ENCODE assay signal across 1 cellular context in genomic region chr20:37529214-37529967, GRCh38.
TF ChIP-seq lines count a peak whose summit lies in the region.

No MANE protein-coding gene starts in this region.

TF ChIP-seq in HepG2, 621 proteins besides CTCF, POLR2A, EP300 and RAD21 (continued from another document):
- TF ChIP-seq, protein P1, sequence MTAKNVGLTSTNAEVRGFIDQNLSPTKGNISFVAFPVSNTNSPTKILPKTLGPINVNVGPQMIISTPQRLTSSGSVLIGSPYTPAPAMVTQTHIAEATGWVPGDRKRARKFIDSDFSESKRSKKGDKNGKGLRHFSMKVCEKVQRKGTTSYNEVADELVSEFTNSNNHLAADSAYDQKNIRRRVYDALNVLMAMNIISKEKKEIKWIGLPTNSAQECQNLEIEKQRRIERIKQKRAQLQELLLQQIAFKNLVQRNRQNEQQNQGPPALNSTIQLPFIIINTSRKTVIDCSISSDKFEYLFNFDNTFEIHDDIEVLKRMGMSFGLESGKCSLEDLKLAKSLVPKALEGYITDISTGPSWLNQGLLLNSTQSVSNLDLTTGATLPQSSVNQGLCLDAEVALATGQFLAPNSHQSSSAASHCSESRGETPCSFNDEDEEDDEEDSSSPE (CRISPR knock-in tag; IDR thresholded peaks at IDR 0.05), result no peak
- no peak for TF ChIP-seq NFIC (IDR thresholded peaks at IDR 0.05; ENCODE audit: low read length)
